In the genomic region with DNA sequence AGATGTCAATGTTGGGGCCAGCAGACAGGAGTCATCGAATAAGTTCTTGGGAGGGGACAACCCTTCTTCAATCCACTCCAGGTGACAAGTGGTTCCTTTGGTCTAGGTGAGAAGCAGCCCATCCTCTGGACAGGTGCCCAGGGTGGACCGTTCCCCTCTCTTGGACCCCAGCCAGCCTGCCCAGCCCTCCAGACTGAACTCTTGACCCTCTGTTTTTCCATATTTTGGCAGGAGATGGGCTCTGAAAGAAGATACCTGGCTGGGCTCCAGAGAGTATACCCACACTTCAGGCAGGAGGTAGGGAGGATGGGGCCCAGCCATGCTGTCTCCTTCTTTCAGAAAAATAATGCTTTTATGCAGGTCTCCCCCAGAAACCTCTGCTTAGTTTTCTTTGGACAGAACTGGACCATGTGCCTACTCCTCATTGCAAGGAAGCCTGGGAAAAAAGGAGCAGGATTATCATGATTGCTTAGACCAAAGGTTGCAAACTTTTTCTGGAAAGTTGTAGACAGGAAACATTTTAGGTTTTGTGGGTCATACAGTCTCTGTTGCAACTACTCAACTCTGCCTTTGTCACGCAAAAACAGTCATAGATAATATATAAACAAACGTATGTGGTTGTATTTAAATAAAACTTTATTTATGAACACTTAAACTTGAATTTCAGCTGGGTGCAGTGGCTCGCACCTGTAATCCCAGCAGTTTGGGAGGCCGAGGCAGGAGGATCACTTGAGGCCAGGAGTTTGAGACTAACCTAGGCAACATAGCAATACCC, we compare ENCODE assay signal across 2 cellular contexts.
A peak's percentile ranks its signal among the peaks of the same experiment; 100 is the strongest.
TF ChIP-seq lines count a peak whose summit lies in the region.

No MANE protein-coding gene starts in this region.

TF ChIP-seq in A549, 52 proteins besides CTCF, POLR2A, EP300 and RAD21 (continued from another document):
- TF ChIP-seq, protein P1, sequence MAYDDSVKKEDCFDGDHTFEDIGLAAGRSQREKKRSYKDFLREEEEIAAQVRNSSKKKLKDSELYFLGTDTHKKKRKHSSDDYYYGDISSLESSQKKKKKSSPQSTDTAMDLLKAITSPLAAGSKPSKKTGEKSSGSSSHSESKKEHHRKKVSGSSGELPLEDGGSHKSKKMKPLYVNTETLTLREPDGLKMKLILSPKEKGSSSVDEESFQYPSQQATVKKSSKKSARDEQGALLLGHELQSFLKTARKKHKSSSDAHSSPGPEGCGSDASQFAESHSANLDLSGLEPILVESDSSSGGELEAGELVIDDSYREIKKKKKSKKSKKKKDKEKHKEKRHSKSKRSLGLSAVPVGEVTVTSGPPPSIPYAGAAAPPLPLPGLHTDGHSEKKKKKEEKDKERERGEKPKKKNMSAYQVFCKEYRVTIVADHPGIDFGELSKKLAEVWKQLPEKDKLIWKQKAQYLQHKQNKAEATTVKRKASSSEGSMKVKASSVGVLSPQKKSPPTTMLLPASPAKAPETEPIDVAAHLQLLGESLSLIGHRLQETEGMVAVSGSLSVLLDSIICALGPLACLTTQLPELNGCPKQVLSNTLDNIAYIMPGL (CRISPR knock-in tag; IDR thresholded peaks at IDR 0.05; ENCODE audit: borderline replicate concordance), result no peak
- TF ChIP-seq NPAS2 (CRISPR knock-in tag; IDR thresholded peaks at IDR 0.05; ENCODE audit: borderline replicate concordance) (no peak), EHMT2 (IDR thresholded peaks at IDR 0.05; ENCODE audit: low read depth) (no peak), MAZ (IDR thresholded peaks at IDR 0.05; ENCODE audit: borderline replicate concordance, low read depth, low read length) (no peak), FOSB (CRISPR knock-in tag; IDR thresholded peaks at IDR 0.05) (no peak), JUNB (IDR thresholded peaks at IDR 0.05) (no peak), GATA3 (IDR thresholded peaks at IDR 0.05; ENCODE audit: borderline replicate concordance) (no peak), SREBF2 (IDR thresholded peaks at IDR 0.05) (no peak), KDM5A (IDR thresholded peaks at IDR 0.05) (no peak), HEYL (CRISPR knock-in tag; IDR thresholded peaks at IDR 0.05) (peak; percentile 9; the same call in 1 of the 2 replicates), ZSCAN20 (CRISPR knock-in tag; IDR thresholded peaks at IDR 0.05) (no peak), CBX8 (IDR thresholded peaks at IDR 0.05) (no peak), JUN (IDR thresholded peaks at IDR 0.05) (no peak), ZNF302 (CRISPR knock-in tag; IDR thresholded peaks at IDR 0.05) (no peak; the same call in 1 of the 2 replicates), FOXS1 (CRISPR knock-in tag; IDR thresholded peaks at IDR 0.05) (0 out of 2 replicates have a peak, but pooled peaks have one; percentile 17), RARB (CRISPR knock-in tag; IDR thresholded peaks at IDR 0.05) (peak; percentile 74), CEBPB (IDR thresholded peaks at IDR 0.05) (no peak), RNF2 (IDR thresholded peaks at IDR 0.05; ENCODE audit: borderline replicate concordance, low read depth) (no peak), TFCP2L1 (CRISPR knock-in tag; IDR thresholded peaks at IDR 0.05) (0 out of 2 replicates have a peak, but pooled peaks have one; percentile 11), FOSL2 (IDR thresholded peaks at IDR 0.05) (no peak), FOSL2 (CRISPR knock-in tag; IDR thresholded peaks at IDR 0.05) (peak; percentile 29), PHF8 (IDR thresholded peaks at IDR 0.05; ENCODE audit: borderline replicate concordance, low read depth) (no peak), EHF (CRISPR knock-in tag; IDR thresholded peaks at IDR 0.05) (peak; percentile 27; the same call in 1 of the 2 replicates), SMC3 (IDR thresholded peaks at IDR 0.05) (no peak), KDM1A (IDR thresholded peaks at IDR 0.05; ENCODE audit: low read depth) (no peak)
- TF ChIP-seq, protein P2, sequence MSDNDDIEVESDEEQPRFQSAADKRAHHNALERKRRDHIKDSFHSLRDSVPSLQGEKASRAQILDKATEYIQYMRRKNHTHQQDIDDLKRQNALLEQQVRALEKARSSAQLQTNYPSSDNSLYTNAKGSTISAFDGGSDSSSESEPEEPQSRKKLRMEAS (IDR thresholded peaks at IDR 0.05), result peak; percentile 19; the same call in 1 of the 2 replicates
- TF ChIP-seq, protein P3, sequence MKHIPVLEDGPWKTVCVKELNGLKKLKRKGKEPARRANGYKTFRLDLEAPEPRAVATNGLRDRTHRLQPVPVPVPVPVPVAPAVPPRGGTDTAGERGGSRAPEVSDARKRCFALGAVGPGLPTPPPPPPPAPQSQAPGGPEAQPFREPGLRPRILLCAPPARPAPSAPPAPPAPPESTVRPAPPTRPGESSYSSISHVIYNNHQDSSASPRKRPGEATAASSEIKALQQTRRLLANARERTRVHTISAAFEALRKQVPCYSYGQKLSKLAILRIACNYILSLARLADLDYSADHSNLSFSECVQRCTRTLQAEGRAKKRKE (CRISPR knock-in tag; IDR thresholded peaks at IDR 0.05; ENCODE audit: low read depth), result peak; percentile 58
- TF ChIP-seq, protein P4, sequence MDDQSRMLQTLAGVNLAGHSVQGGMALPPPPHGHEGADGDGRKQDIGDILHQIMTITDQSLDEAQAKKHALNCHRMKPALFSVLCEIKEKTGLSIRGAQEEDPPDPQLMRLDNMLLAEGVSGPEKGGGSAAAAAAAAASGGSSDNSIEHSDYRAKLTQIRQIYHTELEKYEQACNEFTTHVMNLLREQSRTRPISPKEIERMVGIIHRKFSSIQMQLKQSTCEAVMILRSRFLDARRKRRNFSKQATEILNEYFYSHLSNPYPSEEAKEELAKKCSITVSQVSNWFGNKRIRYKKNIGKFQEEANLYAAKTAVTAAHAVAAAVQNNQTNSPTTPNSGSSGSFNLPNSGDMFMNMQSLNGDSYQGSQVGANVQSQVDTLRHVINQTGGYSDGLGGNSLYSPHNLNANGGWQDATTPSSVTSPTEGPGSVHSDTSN (IDR thresholded peaks at IDR 0.05), result no peak
- TF ChIP-seq, protein P5, sequence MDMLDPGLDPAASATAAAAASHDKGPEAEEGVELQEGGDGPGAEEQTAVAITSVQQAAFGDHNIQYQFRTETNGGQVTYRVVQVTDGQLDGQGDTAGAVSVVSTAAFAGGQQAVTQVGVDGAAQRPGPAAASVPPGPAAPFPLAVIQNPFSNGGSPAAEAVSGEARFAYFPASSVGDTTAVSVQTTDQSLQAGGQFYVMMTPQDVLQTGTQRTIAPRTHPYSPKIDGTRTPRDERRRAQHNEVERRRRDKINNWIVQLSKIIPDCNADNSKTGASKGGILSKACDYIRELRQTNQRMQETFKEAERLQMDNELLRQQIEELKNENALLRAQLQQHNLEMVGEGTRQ (IDR thresholded peaks at IDR 0.05), result no peak
- TF ChIP-seq, protein P6, sequence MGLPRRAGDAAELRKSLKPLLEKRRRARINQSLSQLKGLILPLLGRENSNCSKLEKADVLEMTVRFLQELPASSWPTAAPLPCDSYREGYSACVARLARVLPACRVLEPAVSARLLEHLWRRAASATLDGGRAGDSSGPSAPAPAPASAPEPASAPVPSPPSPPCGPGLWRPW (IDR thresholded peaks at IDR 0.05), result no peak
- TF ChIP-seq, protein P7, sequence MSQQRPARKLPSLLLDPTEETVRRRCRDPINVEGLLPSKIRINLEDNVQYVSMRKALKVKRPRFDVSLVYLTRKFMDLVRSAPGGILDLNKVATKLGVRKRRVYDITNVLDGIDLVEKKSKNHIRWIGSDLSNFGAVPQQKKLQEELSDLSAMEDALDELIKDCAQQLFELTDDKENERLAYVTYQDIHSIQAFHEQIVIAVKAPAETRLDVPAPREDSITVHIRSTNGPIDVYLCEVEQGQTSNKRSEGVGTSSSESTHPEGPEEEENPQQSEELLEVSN (IDR thresholded peaks at IDR 0.05; ENCODE audit: borderline replicate concordance, low read depth), result no peak

TF ChIP-seq in HCT116, 20 proteins besides CTCF, POLR2A, EP300 and RAD21 (continued from another document):
- no peak for TF ChIP-seq POLR2AphosphoS5 (IDR thresholded peaks at IDR 0.05; ENCODE audit: low read depth, low read length)
- TF ChIP-seq, protein P8, sequence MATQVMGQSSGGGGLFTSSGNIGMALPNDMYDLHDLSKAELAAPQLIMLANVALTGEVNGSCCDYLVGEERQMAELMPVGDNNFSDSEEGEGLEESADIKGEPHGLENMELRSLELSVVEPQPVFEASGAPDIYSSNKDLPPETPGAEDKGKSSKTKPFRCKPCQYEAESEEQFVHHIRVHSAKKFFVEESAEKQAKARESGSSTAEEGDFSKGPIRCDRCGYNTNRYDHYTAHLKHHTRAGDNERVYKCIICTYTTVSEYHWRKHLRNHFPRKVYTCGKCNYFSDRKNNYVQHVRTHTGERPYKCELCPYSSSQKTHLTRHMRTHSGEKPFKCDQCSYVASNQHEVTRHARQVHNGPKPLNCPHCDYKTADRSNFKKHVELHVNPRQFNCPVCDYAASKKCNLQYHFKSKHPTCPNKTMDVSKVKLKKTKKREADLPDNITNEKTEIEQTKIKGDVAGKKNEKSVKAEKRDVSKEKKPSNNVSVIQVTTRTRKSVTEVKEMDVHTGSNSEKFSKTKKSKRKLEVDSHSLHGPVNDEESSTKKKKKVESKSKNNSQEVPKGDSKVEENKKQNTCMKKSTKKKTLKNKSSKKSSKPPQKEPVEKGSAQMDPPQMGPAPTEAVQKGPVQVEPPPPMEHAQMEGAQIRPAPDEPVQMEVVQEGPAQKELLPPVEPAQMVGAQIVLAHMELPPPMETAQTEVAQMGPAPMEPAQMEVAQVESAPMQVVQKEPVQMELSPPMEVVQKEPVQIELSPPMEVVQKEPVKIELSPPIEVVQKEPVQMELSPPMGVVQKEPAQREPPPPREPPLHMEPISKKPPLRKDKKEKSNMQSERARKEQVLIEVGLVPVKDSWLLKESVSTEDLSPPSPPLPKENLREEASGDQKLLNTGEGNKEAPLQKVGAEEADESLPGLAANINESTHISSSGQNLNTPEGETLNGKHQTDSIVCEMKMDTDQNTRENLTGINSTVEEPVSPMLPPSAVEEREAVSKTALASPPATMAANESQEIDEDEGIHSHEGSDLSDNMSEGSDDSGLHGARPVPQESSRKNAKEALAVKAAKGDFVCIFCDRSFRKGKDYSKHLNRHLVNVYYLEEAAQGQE (IDR thresholded peaks at IDR 0.05; ENCODE audit: low read depth), result no peak
- TF ChIP-seq, protein P9, sequence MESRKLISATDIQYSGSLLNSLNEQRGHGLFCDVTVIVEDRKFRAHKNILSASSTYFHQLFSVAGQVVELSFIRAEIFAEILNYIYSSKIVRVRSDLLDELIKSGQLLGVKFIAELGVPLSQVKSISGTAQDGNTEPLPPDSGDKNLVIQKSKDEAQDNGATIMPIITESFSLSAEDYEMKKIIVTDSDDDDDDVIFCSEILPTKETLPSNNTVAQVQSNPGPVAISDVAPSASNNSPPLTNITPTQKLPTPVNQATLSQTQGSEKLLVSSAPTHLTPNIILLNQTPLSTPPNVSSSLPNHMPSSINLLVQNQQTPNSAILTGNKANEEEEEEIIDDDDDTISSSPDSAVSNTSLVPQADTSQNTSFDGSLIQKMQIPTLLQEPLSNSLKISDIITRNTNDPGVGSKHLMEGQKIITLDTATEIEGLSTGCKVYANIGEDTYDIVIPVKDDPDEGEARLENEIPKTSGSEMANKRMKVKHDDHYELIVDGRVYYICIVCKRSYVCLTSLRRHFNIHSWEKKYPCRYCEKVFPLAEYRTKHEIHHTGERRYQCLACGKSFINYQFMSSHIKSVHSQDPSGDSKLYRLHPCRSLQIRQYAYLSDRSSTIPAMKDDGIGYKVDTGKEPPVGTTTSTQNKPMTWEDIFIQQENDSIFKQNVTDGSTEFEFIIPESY (IDR thresholded peaks at IDR 0.05; ENCODE audit: extremely low read depth, insufficient replicate concordance, low read length), result no peak
- TF ChIP-seq, protein P2 (IDR thresholded peaks at IDR 0.05), result no peak
- no peak for TF ChIP-seq ELF1 (IDR thresholded peaks at IDR 0.05; ENCODE audit: borderline replicate concordance, low read depth)
- TF ChIP-seq ZFX (IDR thresholded peaks at IDR 0.05), result no peak
- no peak for TF ChIP-seq CEBPB (IDR thresholded peaks at IDR 0.05; ENCODE audit: low read depth)
- no peak for TF ChIP-seq CBX3 (IDR thresholded peaks at IDR 0.05; ENCODE audit: low read depth)
TF ChIP-seq in HCT116: peak in this region for 0.
